ENCODE assay signal across 28 cellular contexts in the genomic region with DNA sequence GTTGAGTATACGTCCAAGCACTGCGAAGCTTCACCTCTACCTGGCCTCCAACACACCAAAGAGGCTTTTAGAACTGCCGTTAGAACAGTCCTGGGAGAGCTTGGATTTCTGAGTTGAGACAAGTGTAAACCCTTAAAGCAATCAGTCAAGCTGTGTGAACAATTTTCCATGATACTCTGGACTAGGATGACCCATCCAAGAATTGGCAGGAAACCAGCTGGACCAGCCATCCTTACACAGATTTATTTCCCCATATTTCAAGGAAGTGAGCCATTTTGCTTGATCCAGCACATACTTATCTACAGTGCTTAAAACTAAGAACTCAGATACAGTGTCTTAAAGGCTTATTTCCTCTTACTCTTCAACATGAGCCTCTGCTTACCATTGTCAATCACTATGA.
A peak's percentile ranks its signal among the peaks of the same experiment; 100 is the strongest.
DNase-seq lines count a peak whose midpoint lies in the region; ATAC-seq and TF ChIP-seq lines count a peak whose summit lies in the region.
"Had no signal": no experiment of that assay in that cellular context is flagged by ENCODE, and none has a peak within 500 bp of the region (broad histone marks: within the 10 kb centered on the region; RNA-seq: fewer than 3 reads in every experiment).

No MANE protein-coding gene starts in this region.

- CTCF ChIA-PET in MCF 10A (lab: Yijun Ruan, JAX): interaction anchor here (1.9 to 3.4 kb wide), 3 partner anchors 8 to 864 kb away, joined by 5 to 18 read pairs (median 15); no protein-coding TSS in a partner anchor

- TF ChIP-seq CTCF in MCF 10A (IDR thresholded peaks at IDR 0.05; ENCODE audit: unreplicated experiment) (no peak), breast epithelium (IDR thresholded peaks at IDR 0.05) (no peak), gastroesophageal sphincter (IDR thresholded peaks at IDR 0.05) (no peak)

- H3K4me1 Mint-ChIP-seq in MCF 10A (ENCODE audit: insufficient read depth, unreplicated experiment): peaks cover 7% of the 10 kb centered on the region
- no peaks in the 10 kb centered on the region for H3K4me1 Mint-ChIP-seq in activated T-cell treated with anti-CD3 and anti-CD28 coated beads, Interleukin-2, amount 50 U/mL, for 4 hours (ENCODE audit: low read depth)
- H3K4me1 Mint-ChIP-seq: activated naive CD8-positive, alpha-beta T cell treated with anti-CD3 and anti-CD28 coated beads, Interleukin-2, amount 10 ng/mL, durations not matched to agents 7 days and 5 days; activated T-helper 17 cell treated with anti-CD3 and anti-CD28 coated beads, Interleukin-2, amount 50 U/mL, for 72 hours; CD8-positive, alpha-beta memory T cell; memory B cell; naive thymus-derived CD8-positive, alpha-beta T cell had no signal

- no peak overlapping the region for H3K4me3 ChIP-seq in breast epithelium
- H3K4me3 ChIP-seq in gastroesophageal sphincter: no peak overlapping the region
- no peak overlapping the region for H3K4me3 ChIP-seq in mesenchymal stem cell (ENCODE audit: insufficient read depth in 1 of 2, low read depth in 1 of 2, low read length in 2 of 2)
- H3K4me3 ChIP-seq in aorta (ENCODE audit: low read length in 2 of 2): no peak overlapping the region
- H3K4me3 ChIP-seq: dorsolateral prefrontal cortex, K562 had no signal

- H4K91ac ChIP-seq in mesenchymal stem cell (ENCODE audit: low read length): no peak overlapping the region

- no peaks in the 10 kb centered on the region for H3K79me1 ChIP-seq in mesenchymal stem cell (replicated peaks; ENCODE audit: low read length, poor library complexity, severe bottlenecking)

- H2AK5ac ChIP-seq in mesenchymal stem cell (ENCODE audit: low read length, severe bottlenecking): no peak overlapping the region

- no peak overlapping the region for H2BK15ac ChIP-seq in mesenchymal stem cell (ENCODE audit: low read depth, poor library complexity, severe bottlenecking)

- TF ChIP-seq EP300 in gastroesophageal sphincter (IDR thresholded peaks at IDR 0.05): no peak

- H3K27ac Mint-ChIP-seq in MCF 10A (ENCODE audit: low read depth, unreplicated experiment): no peak overlapping the region
- H3K27ac Mint-ChIP-seq: activated naive CD8-positive, alpha-beta T cell treated with anti-CD3 and anti-CD28 coated beads, Interleukin-2, amount 10 ng/mL, durations not matched to agents 7 days and 5 days; activated T-helper 17 cell treated with anti-CD3 and anti-CD28 coated beads, Interleukin-2, amount 50 U/mL, for 72 hours; CD8-positive, alpha-beta memory T cell; memory B cell; naive thymus-derived CD8-positive, alpha-beta T cell; stimulated activated naive CD8-positive, alpha-beta T cell treated with anti-CD3 and anti-CD28 coated beads, Interleukin-15, Interleukin-2, amounts not matched to agents 100 ng/mL and 50 ng/mL, for 24 hours had no signal

- no peak overlapping the region for H3K23ac ChIP-seq in mesenchymal stem cell (ENCODE audit: low read length in 2 of 2)

- no peak overlapping the region for H4K8ac ChIP-seq in mesenchymal stem cell (ENCODE audit: low read length)

- H3K9me3 Mint-ChIP-seq in MCF 10A (ENCODE audit: unreplicated experiment): no peaks in the 10 kb centered on the region
- no peaks in the 10 kb centered on the region for H3K9me3 Mint-ChIP-seq in activated T-cell treated with anti-CD3 and anti-CD28 coated beads, Interleukin-2, amount 50 U/mL, for 4 hours
- H3K9me3 Mint-ChIP-seq: activated naive CD8-positive, alpha-beta T cell treated with anti-CD3 and anti-CD28 coated beads, Interleukin-2, amount 10 ng/mL, durations not matched to agents 7 days and 5 days; activated T-helper 17 cell treated with anti-CD3 and anti-CD28 coated beads, Interleukin-2, amount 50 U/mL, for 72 hours; CD8-positive, alpha-beta memory T cell; memory B cell; naive thymus-derived CD8-positive, alpha-beta T cell; stimulated activated naive CD8-positive, alpha-beta T cell treated with anti-CD3 and anti-CD28 coated beads, Interleukin-15, Interleukin-2, amounts not matched to agents 100 ng/mL and 50 ng/mL, for 24 hours had no signal

- H2AFZ ChIP-seq in mesenchymal stem cell (ENCODE audit: low read depth, low read length): no peak overlapping the region
- H2AFZ ChIP-seq: parathyroid adenoma had no signal

- no peaks in the 10 kb centered on the region for H3K36me3 ChIP-seq in breast epithelium
- no peaks in the 10 kb centered on the region for H3K36me3 ChIP-seq in gastroesophageal sphincter
- H3K36me3 ChIP-seq in mesenchymal stem cell (ENCODE audit: control insufficient read depth in 1 of 2, insufficient read depth in 2 of 2, low read depth in 1 of 2, low read length in 2 of 2): no peaks in the 10 kb centered on the region
- no peaks in the 10 kb centered on the region for H3K36me3 ChIP-seq in aorta (ENCODE audit: control insufficient read depth in 1 of 2, insufficient read depth in 2 of 2, low read length in 1 of 2)

- H2BK12ac ChIP-seq in mesenchymal stem cell (ENCODE audit: low read length in 2 of 2): no peak overlapping the region

- H3K27ac ChIP-seq in breast epithelium (no peak overlapping the region), gastroesophageal sphincter (no peak overlapping the region), mesenchymal stem cell (ENCODE audit: low read length, poor library complexity, severe bottlenecking) (no peak overlapping the region), aorta (ENCODE audit: low read depth in 1 of 2, low read length in 2 of 2) (no peak overlapping the region)
- H3K27ac ChIP-seq: 22Rv1, dorsolateral prefrontal cortex, parathyroid adenoma had no signal

- no peak overlapping the region for H3K4me2 ChIP-seq in mesenchymal stem cell (ENCODE audit: low read length, poor library complexity, severe bottlenecking)

- no peak overlapping the region for H2BK120ac ChIP-seq in mesenchymal stem cell (ENCODE audit: low read depth, low read length)

- H3K27me3 Mint-ChIP-seq in MCF 10A (ENCODE audit: insufficient read depth, unreplicated experiment): no peaks in the 10 kb centered on the region
- no peaks in the 10 kb centered on the region for H3K27me3 Mint-ChIP-seq in activated T-cell treated with anti-CD3 and anti-CD28 coated beads, Interleukin-2, amount 50 U/mL, for 4 hours (ENCODE audit: low read depth)
- H3K27me3 Mint-ChIP-seq: activated T-helper 17 cell treated with anti-CD3 and anti-CD28 coated beads, Interleukin-2, amount 50 U/mL, for 72 hours; stimulated activated naive CD8-positive, alpha-beta T cell treated with anti-CD3 and anti-CD28 coated beads, Interleukin-15, Interleukin-2, amounts not matched to agents 100 ng/mL and 50 ng/mL, for 24 hours had no signal

- H3K36me3 Mint-ChIP-seq in MCF 10A (ENCODE audit: insufficient read depth, unreplicated experiment): no peaks in the 10 kb centered on the region
- no peaks in the 10 kb centered on the region for H3K36me3 Mint-ChIP-seq in activated T-cell treated with anti-CD3 and anti-CD28 coated beads, Interleukin-2, amount 50 U/mL, for 4 hours (ENCODE audit: insufficient read depth)
- H3K36me3 Mint-ChIP-seq: activated naive CD8-positive, alpha-beta T cell treated with anti-CD3 and anti-CD28 coated beads, Interleukin-2, amount 10 ng/mL, durations not matched to agents 7 days and 5 days; CD8-positive, alpha-beta memory T cell; memory B cell; naive thymus-derived CD8-positive, alpha-beta T cell had no signal

- no peak overlapping the region for H2BK5ac ChIP-seq in mesenchymal stem cell (ENCODE audit: low read depth, low read length, poor library complexity, severe bottlenecking)

- no peak overlapping the region for H3K14ac ChIP-seq in mesenchymal stem cell (ENCODE audit: low read length in 2 of 2)

- H3K27me3 ChIP-seq in breast epithelium (no peaks in the 10 kb centered on the region), gastroesophageal sphincter (no peaks in the 10 kb centered on the region), mesenchymal stem cell (ENCODE audit: control insufficient read depth in 1 of 2, insufficient read depth in 1 of 2, low read length in 2 of 2) (no peaks in the 10 kb centered on the region), aorta (ENCODE audit: control insufficient read depth in 1 of 2, insufficient read depth in 2 of 2, low read length in 1 of 2) (no peaks in the 10 kb centered on the region)
- H3K27me3 ChIP-seq: dorsolateral prefrontal cortex had no signal

- no TSS peak for BruUV-seq in MCF 10A (replicated peaks; lab: Mats Ljungman, UMichigan)

- H3K9me3 ChIP-seq in breast epithelium (no peaks in the 10 kb centered on the region), gastroesophageal sphincter (no peaks in the 10 kb centered on the region), mesenchymal stem cell (ENCODE audit: control insufficient read depth, low read length) (no peaks in the 10 kb centered on the region), aorta (ENCODE audit: control insufficient read depth, low read length) (no peaks in the 10 kb centered on the region)

- H3K18ac ChIP-seq in mesenchymal stem cell (ENCODE audit: low read depth in 1 of 2, low read length in 2 of 2): no peak overlapping the region

- H3K4me1 ChIP-seq in breast epithelium (no peaks in the 10 kb centered on the region), gastroesophageal sphincter (peaks cover 0 to 9% (median 0%) of the 10 kb centered on the region in 3 donors), mesenchymal stem cell (ENCODE audit: control insufficient read depth, insufficient read depth, low read depth, low read length) (no peaks in the 10 kb centered on the region), aorta (ENCODE audit: control insufficient read depth in 1 of 2, insufficient read depth in 2 of 2, low read length in 2 of 2) (no peaks in the 10 kb centered on the region)
- H3K4me1 ChIP-seq: parathyroid adenoma had no signal

- H3K4me3 Mint-ChIP-seq in MCF 10A (ENCODE audit: unreplicated experiment): no peak overlapping the region
- H3K4me3 Mint-ChIP-seq in activated T-cell treated with anti-CD3 and anti-CD28 coated beads, Interleukin-2, amount 50 U/mL, for 4 hours: no peak overlapping the region
- H3K4me3 Mint-ChIP-seq: activated naive CD8-positive, alpha-beta T cell treated with anti-CD3 and anti-CD28 coated beads, Interleukin-2, amount 10 ng/mL, durations not matched to agents 7 days and 5 days; activated T-helper 17 cell treated with anti-CD3 and anti-CD28 coated beads, Interleukin-2, amount 50 U/mL, for 72 hours; CD8-positive, alpha-beta memory T cell; memory B cell; naive thymus-derived CD8-positive, alpha-beta T cell; stimulated activated naive CD8-positive, alpha-beta T cell treated with anti-CD3 and anti-CD28 coated beads, Interleukin-15, Interleukin-2, amounts not matched to agents 100 ng/mL and 50 ng/mL, for 24 hours had no signal

- ATAC-seq in gastroesophageal sphincter (peak; percentile 46), aorta (ENCODE audit: low FRiP score) (peak; percentile 26), GM18861 (IDR thresholded peaks at IDR 0.05; ENCODE audit: unreplicated experiment) (no peak)
- no peak for ATAC-seq in activated T-cell treated with anti-CD3 and anti-CD28 coated beads, Interleukin-2, amount 50 U/mL, for 4 hours
- ATAC-seq: activated T-helper 17 cell treated with anti-CD3 and anti-CD28 coated beads, Interleukin-2, amount 50 U/mL, for 72 hours; K562; naive thymus-derived CD8-positive, alpha-beta T cell; PC-3 had no signal

- no peak overlapping the region for H3K9ac ChIP-seq in mesenchymal stem cell (ENCODE audit: low read length)
- H3K9ac ChIP-seq: parathyroid adenoma had no signal

- peak; percentile 24 for DNase-seq in MCF 10A (ENCODE audit: unreplicated experiment)
- no peak for DNase-seq in breast epithelium (ENCODE audit: low spot score in 2 of 2)
- peak; percentile 18 for DNase-seq in mesenchymal stem cell
- DNase-seq in aorta: peak in 1 of 2 donors; percentile 57
- DNase-seq in activated T-cell treated with anti-CD3 and anti-CD28 coated beads, Interleukin-2, amount 50 U/mL, for 4 hours: no peak
- DNase-seq in GM19238 (ENCODE audit: insufficient read length, low spot score): no peak
- DNase-seq: activated CD4-positive, alpha-beta T cell treated with anti-CD3 and anti-CD28 coated beads for 1 hour; activated naive CD8-positive, alpha-beta T cell treated with anti-CD3 and anti-CD28 coated beads, Interleukin-2, amount 10 ng/mL, durations not matched to agents 7 days and 5 days; AML-193; caudate nucleus; CD8-positive, alpha-beta memory T cell; dorsolateral prefrontal cortex; head of caudate nucleus; MV-4-11; naive thymus-derived CD8-positive, alpha-beta T cell; NCI-H1694 treated with DMSO at 0.1 percent for 48 hours; NCI-H226; PC-3; SIG-M5; trophoblast cell had no signal

- TF ChIP-seq POLR2A in breast epithelium (IDR thresholded peaks at IDR 0.05): no peak
- no peak for TF ChIP-seq POLR2A in gastroesophageal sphincter (IDR thresholded peaks at IDR 0.05)

- intact Hi-C loops in MCF 10A (cut with micrococcal nuclease): loop anchor here (10.0 kb wide), 1 partner anchor 955 kb away; no protein-coding TSS in a partner anchor
- intact Hi-C loops in breast epithelium (cut with DNase I; ENCODE audit: low total_unique reads): no loop called here
- intact Hi-C loops in aorta (cut with DNase I): no loop called here

- POLR2A ChIA-PET in MCF 10A (lab: Yijun Ruan, JAX): no interaction called here

- no peak overlapping the region for H3K4ac ChIP-seq in mesenchymal stem cell (ENCODE audit: low read depth in 1 of 2, low read length in 2 of 2)

- 18% methylated on average over 3 of the region's 3 CpGs; no CpG with 5 or more reads in 1 of the 2 donors for WGBS in gastroesophageal sphincter (ENCODE audit: low coverage in 1 of 2), 2 donors
- 95% methylated on average over 3 of the region's 3 CpGs for WGBS in mesenchymal stem cell
- 93% methylated on average over 3 of the region's 3 CpGs for WGBS in aorta, 2 donors

Comparison
In these comparisons a context has a peak if more than half of its experiments do, and no peak if none do; other contexts are left out.
1. DNase-seq: peak in MCF 10A (single experiment) and mesenchymal stem cell (single experiment); none in breast epithelium (0 of 2), activated T-cell treated with anti-CD3 and anti-CD28 coated beads, Interleukin-2, amount 50 U/mL, for 4 hours (single experiment) and GM19238 (single experiment).
2. ATAC-seq: peak in gastroesophageal sphincter (single experiment) and aorta (single experiment); none in activated T-cell treated with anti-CD3 and anti-CD28 coated beads, Interleukin-2, amount 50 U/mL, for 4 hours (0 of 2) and GM18861 (single experiment).